Comparison of ENCODE assay signal across 9 cellular contexts in genomic region chr17:27879987-27880608, GRCh38. TPM values are rescaled to one million over a fixed set of nuclear protein-coding genes. Genes with fewer than 3 reads are reported as not detected.
DNase-seq lines count a peak whose midpoint lies in the region; ATAC-seq, FAIRE-seq and TF ChIP-seq lines count a peak whose summit lies in the region.
"Had no signal": no experiment of that assay in that cellular context is flagged by ENCODE, and none has a peak within 500 bp of the region (broad histone marks: within the 10 kb centered on the region; RNA-seq: fewer than 3 reads in every experiment).

No MANE protein-coding gene starts in this region.

- no peaks in the 10 kb centered on the region for H3K9me3 ChIP-seq in pancreas

- intact Hi-C loops in pancreas (cut with DNase I), result loop anchor here (2.0 to 10.0 kb wide), 5 partner anchors 75 to 215 kb away; partner anchors contain the start of gene NOS2 (in 2 of the 3)

- TF ChIP-seq CTCF in pancreas (IDR thresholded peaks at IDR 0.05) (peak; percentile 61 to 82 (median 75)), type B pancreatic cell (conservative IDR thresholded peaks at IDR 0.05) (peak; percentile 90)

- peak; percentile 86 for DNase-seq in 8988T
- DNase-seq in GM12891 (ENCODE audit: insufficient read length, low spot score), result peak; percentile 73
- peak; percentile 62 to 63 for DNase-seq in Kasumi-1 (lab: John Stamatoyannopoulos, UW)
- DNase-seq in SK-MEL-5 (ENCODE audit: low read depth, low spot score), result peak; percentile 81
- DNase-seq in activated gamma-delta T cell treated with anti-CD3 and anti-CD28 coated beads, Interleukin-2, amount 50 U/mL, for 16 hours (ENCODE audit: low read depth), result peak; percentile 38
- peak; percentile 49 to 79 for DNase-seq in frontal cortex (ENCODE audit: low spot score in 2 of 2)
- peak; percentile 59 to 89 (median 74) for DNase-seq in pancreas
- DNase-seq in type B pancreatic cell (ENCODE audit: extremely low spot score, unreplicated experiment), result peak; percentile 76

- in situ Hi-C loops in SK-MEL-5 (cut with HindIII; ENCODE audit: low pct_unique_long_range_greater_than_20kb, low sequenced_read_pairs), result no loop called here

- no peak overlapping the region for H3K27ac Mint-ChIP-seq in type B pancreatic cell
- H3K27ac Mint-ChIP-seq: stimulated activated naive CD8-positive, alpha-beta T cell treated with anti-CD3 and anti-CD28 coated beads, Interleukin-15, Interleukin-2, amounts not matched to agents 100 ng/mL and 50 ng/mL, for 24 hours had no signal

- WGBS in pancreas, 2 donors, result 18 to 20% methylated on average over 3 of the region's 3 CpGs

- H3K9me3 Mint-ChIP-seq in type B pancreatic cell, result no peaks in the 10 kb centered on the region
- H3K9me3 Mint-ChIP-seq: stimulated activated naive CD8-positive, alpha-beta T cell treated with anti-CD3 and anti-CD28 coated beads, Interleukin-15, Interleukin-2, amounts not matched to agents 100 ng/mL and 50 ng/mL, for 24 hours had no signal

- peak; percentile 92 to 99 (median 98) for ATAC-seq in pancreas

- H3K27ac ChIP-seq in pancreas, result no peak overlapping the region

- peak overlapping the region; percentile 25 for H3K4me3 Mint-ChIP-seq in type B pancreatic cell
- H3K4me3 Mint-ChIP-seq: stimulated activated naive CD8-positive, alpha-beta T cell treated with anti-CD3 and anti-CD28 coated beads, Interleukin-15, Interleukin-2, amounts not matched to agents 100 ng/mL and 50 ng/mL, for 24 hours had no signal

- no peaks in the 10 kb centered on the region for H3K4me1 ChIP-seq in pancreas

- FAIRE-seq in GM12891 (lab: Jason Lieb, UNC) (peak; percentile 91), frontal cortex (lab: Jason Lieb, UNC) (no peak), pancreas (lab: Jason Lieb, UNC) (no peak)

- no peaks in the 10 kb centered on the region for H3K27me3 Mint-ChIP-seq in type B pancreatic cell
- H3K27me3 Mint-ChIP-seq: stimulated activated naive CD8-positive, alpha-beta T cell treated with anti-CD3 and anti-CD28 coated beads, Interleukin-15, Interleukin-2, amounts not matched to agents 100 ng/mL and 50 ng/mL, for 24 hours had no signal

- H3K4me1 Mint-ChIP-seq in type B pancreatic cell (ENCODE audit: unreplicated experiment), result peaks cover 11% of the 10 kb centered on the region

- no peaks in the 10 kb centered on the region for H3K36me3 Mint-ChIP-seq in type B pancreatic cell

- H3K36me3 ChIP-seq in pancreas, result no peaks in the 10 kb centered on the region

- no peak overlapping the region for H3K4me3 ChIP-seq in pancreas

- H3K27me3 ChIP-seq in pancreas, result no peaks in the 10 kb centered on the region

- TF ChIP-seq POLR2A in GM12891 (IDR thresholded peaks at IDR 0.05; ENCODE audit: low read depth, low read length), result no peak

TF ChIP-seq in GM12891, 5 proteins besides CTCF, POLR2A, EP300 and RAD21:
- TF ChIP-seq TAF1 (IDR thresholded peaks at IDR 0.05; ENCODE audit: low read depth, low read length) (no peak), PAX5 (IDR thresholded peaks at IDR 0.05; ENCODE audit: insufficient read depth, low read length, severe bottlenecking) (no peak)

RNA-seq across cellular contexts. Expression of gene LYRM9, which starts 13.1 kb away (rescaled TPM):
- 13.2 TPM for polyA plus RNA-seq in GM12891 (2012; ENCODE audit: low read depth, missing spikeins)
- 3.3 and 8.6 TPM in 2 replicates for total RNA-seq in SK-MEL-5 (2014; rRNA removed; shearing (Covaris generic))
- polyA plus RNA-seq in SK-MEL-5 (2015; cell fraction: cytosol; rRNA removed), result 4.5 and 6.0 TPM in 2 replicates
- polyA plus RNA-seq in SK-MEL-5 (2015; cell fraction: nucleus; rRNA removed), result 14.1 and 17.8 TPM in 2 replicates
- total RNA-seq in frontal cortex (9.8 TPM), pancreas (10 to 100 TPM in 2 of 6 donors, 1 to 10 TPM in 4; 4.8 to 11.1 (median 8.4) TPM), type B pancreatic cell (ENCODE audit: low replicate concordance) (7.5 and 9.6 TPM in 2 replicates)
- 10 to 100 TPM; 15.3 to 17.7 TPM for polyA plus RNA-seq in pancreas
